11 cellular contexts compared by ENCODE assay signal in the genomic region with DNA sequence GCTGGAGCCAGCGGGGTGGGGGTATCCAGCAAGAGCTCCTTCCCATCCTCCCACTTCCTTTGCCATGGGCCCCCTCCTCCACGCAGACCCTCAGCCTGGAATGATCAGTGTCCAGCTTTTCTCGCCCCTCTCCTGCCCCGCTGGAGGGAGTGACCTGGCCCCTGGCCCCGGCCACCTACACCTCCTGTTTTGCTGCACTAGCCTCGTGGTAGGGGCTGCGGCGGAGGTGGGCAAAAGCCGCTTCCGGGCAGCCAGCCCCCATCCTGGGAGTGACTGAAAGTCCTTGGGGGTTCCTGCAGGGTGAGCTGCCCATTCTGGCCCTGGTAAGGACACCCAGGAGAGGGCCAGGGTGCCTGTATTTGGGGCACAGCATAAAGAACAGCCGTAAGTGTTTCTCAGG.
DNase-seq lines count a peak whose midpoint lies in the region; ATAC-seq, FAIRE-seq and TF ChIP-seq lines count a peak whose summit lies in the region.
"Had no signal": no experiment of that assay in that cellular context is flagged by ENCODE, and none has a peak within 500 bp of the region (broad histone marks: within the 10 kb centered on the region; RNA-seq: fewer than 3 reads in every experiment).

No MANE protein-coding gene starts in this region.

- POLR2A ChIA-PET in OCI-LY7 (lab: Charles Lee) = interaction anchor here (0.6 to 5.6 kb wide), 7 partner anchors 9 to 31 kb away, joined by 3 to 99 read pairs (median 4); no protein-coding TSS in a partner anchor
- POLR2A ChIA-PET in H1 (lab: Charles Lee; ENCODE audit: partially characterized antibody) = interaction anchor here (0.8 to 1.6 kb wide), 4 partner anchors 8 to 30 kb away, joined by 3 to 4 read pairs (median 3); no protein-coding TSS in a partner anchor

- H3K4ac ChIP-seq in H1 (replicated peaks; ENCODE audit: insufficient read length, low read depth, low read length) = no peak overlapping the region
- H3K4ac ChIP-seq in trophoblast cell (ENCODE audit: low read depth, low read length) = no peak overlapping the region

- peak overlapping the region; percentile 41; the same call in 1 of the 2 replicates for H2BK5ac ChIP-seq in H1 (ENCODE audit: low read depth, low read length)
- H2BK5ac ChIP-seq in trophoblast cell (ENCODE audit: low read depth, low read length, poor library complexity) = no peak overlapping the region

- BruUV-seq in OCI-LY7 (replicated peaks; lab: Mats Ljungman, UMichigan) = no TSS peak

- peaks cover 30% of the 10 kb centered on the region for H3F3A ChIP-seq in DOHH2 (ENCODE audit: control insufficient read depth, insufficient read depth)

- H3K4me1 ChIP-seq in DOHH2 (ENCODE audit: control insufficient read depth, low read length) = peaks cover 98% of the 10 kb centered on the region
- H3K4me1 ChIP-seq in OCI-LY7 (ENCODE audit: insufficient read depth, low read length, poor library complexity, severe bottlenecking) = peaks cover 98% of the 10 kb centered on the region
- peaks cover 0 to 54% (median 37%) of the 10 kb centered on the region in 4 experiments; a peak in 6 of 7 replicates for H3K4me1 ChIP-seq in H1 (replicated peaks in 1 of 4; ENCODE audit: control insufficient read depth in 3 of 4, insufficient read depth in 4 of 4, low read length in 3 of 4)
- peaks cover 10 to 23% of the 10 kb centered on the region in 2 experiments for H3K4me1 ChIP-seq in trophoblast cell (ENCODE audit: control insufficient read depth in 1 of 2, insufficient read depth in 2 of 2, low read length in 2 of 2)
- peaks cover 66 to 88% of the 10 kb centered on the region in 2 donors for H3K4me1 ChIP-seq in left lung

- H4K91ac ChIP-seq in H1 (replicated peaks; ENCODE audit: insufficient read length, low read length) (no peak overlapping the region), trophoblast cell (ENCODE audit: low read depth, low read length) (no peak overlapping the region)

- H3K9ac ChIP-seq in H1 (replicated peaks in 1 of 4; ENCODE audit: extremely low read depth in 1 of 4, low read depth in 3 of 4, low read length in 3 of 4) (no peak overlapping the region), trophoblast cell (ENCODE audit: low read length) (no peak overlapping the region)
- H3K9ac ChIP-seq: parathyroid adenoma had no signal

- H3K14ac ChIP-seq in H1 (ENCODE audit: insufficient read length) (no peak overlapping the region), trophoblast cell (ENCODE audit: low read length) (no peak overlapping the region)

- H3K23me2 ChIP-seq in H1 (ENCODE audit: low read depth, low read length) = no peaks in the 10 kb centered on the region

- TF ChIP-seq RAD21 in H1 (IDR thresholded peaks at IDR 0.05 in 1 of 2, conservative IDR thresholded peaks at IDR 0.05 in 1 of 2; ENCODE audit: low read depth in 2 of 2, low read length in 2 of 2) = no peak

- H3K4me3 ChIP-seq in DOHH2 (ENCODE audit: low read length) (peak overlapping the region; percentile 67), OCI-LY7 (ENCODE audit: low read depth, low read length, poor library complexity, severe bottlenecking) (no peak overlapping the region), H1 (ENCODE audit: extremely low read depth in 1 of 4, insufficient read depth in 2 of 4, low read depth in 3 of 4, low read length in 4 of 4) (peak overlapping the region in 1 of 4 experiments; percentile 7; a peak in 1 of 8 replicates), trophoblast cell (ENCODE audit: low read depth, low read length) (no peak overlapping the region), left lung (no peak overlapping the region)

- H2BK20ac ChIP-seq in H1 (ENCODE audit: low read length) = no peak overlapping the region

- peak overlapping the region; percentile 46; the same call in 1 of the 2 replicates for H2BK15ac ChIP-seq in H1 (ENCODE audit: low read length)

- H2BK120ac ChIP-seq in H1 (replicated peaks; ENCODE audit: low read depth, low read length) (no peak overlapping the region), trophoblast cell (ENCODE audit: insufficient read depth, low read length, poor library complexity) (no peak overlapping the region)

- H2BK12ac ChIP-seq in H1 (ENCODE audit: low read depth, low read length) (peak overlapping the region; percentile 60; the same call in 1 of the 2 replicates), trophoblast cell (ENCODE audit: low read length) (peak overlapping the region; percentile 14)

- H3K36me3 ChIP-seq in DOHH2 (ENCODE audit: control insufficient read depth, low read length) = peaks cover 16% of the 10 kb centered on the region
- H3K36me3 ChIP-seq in OCI-LY7 (ENCODE audit: insufficient read depth, low read length) = no peaks in the 10 kb centered on the region
- no peaks in the 10 kb centered on the region for H3K36me3 ChIP-seq in H1 (ENCODE audit: control insufficient read depth in 2 of 4, insufficient read depth in 4 of 4, low read length in 3 of 4)
- peaks cover 0 to 6% of the 10 kb centered on the region in 2 experiments for H3K36me3 ChIP-seq in trophoblast cell (ENCODE audit: control insufficient read depth in 1 of 2, insufficient read depth in 2 of 2, low read length in 2 of 2)
- peaks cover 0 to 8% of the 10 kb centered on the region in 2 donors for H3K36me3 ChIP-seq in left lung

- H3K9me3 ChIP-seq in DOHH2 (ENCODE audit: control insufficient read depth, insufficient read depth, low read length) (no peaks in the 10 kb centered on the region), OCI-LY7 (ENCODE audit: low read length) (no peaks in the 10 kb centered on the region), H1 (ENCODE audit: insufficient read depth in 2 of 2, low read depth in 1 of 2, low read length in 1 of 2) (no peaks in the 10 kb centered on the region), trophoblast cell (ENCODE audit: insufficient read depth, low read depth, low read length) (peaks cover 2% of the 10 kb centered on the region), left lung (no peaks in the 10 kb centered on the region)

- H4K12ac ChIP-seq in trophoblast cell (ENCODE audit: low read depth, low read length) = no peak overlapping the region

- no peak overlapping the region for H2AFZ ChIP-seq in OCI-LY7 (ENCODE audit: low read length)
- no peak overlapping the region for H2AFZ ChIP-seq in H1 (ENCODE audit: low read length)
- H2AFZ ChIP-seq in trophoblast cell (ENCODE audit: insufficient read depth, low read length, poor library complexity) = no peak overlapping the region
- H2AFZ ChIP-seq: parathyroid adenoma had no signal

- peak overlapping the region; percentile 93 for H3K4me2 ChIP-seq in DOHH2 (ENCODE audit: low read length)
- H3K4me2 ChIP-seq in OCI-LY7 (ENCODE audit: low read length) = peak overlapping the region; percentile 74
- H3K4me2 ChIP-seq in H1 (ENCODE audit: insufficient read depth in 1 of 2, low read depth in 2 of 2, low read length in 2 of 2) = peak overlapping the region; percentile 50 to 61; a peak in 3 of 4 replicates
- H3K4me2 ChIP-seq in trophoblast cell (ENCODE audit: low read length) = no peak overlapping the region

- FAIRE-seq in H1 (lab: Jason Lieb, UNC) = no peak

- ATAC-seq in left lung = no peak
- ATAC-seq in GM21381 (IDR thresholded peaks at IDR 0.05; ENCODE audit: unreplicated experiment) = no peak
- no peak for ATAC-seq in HG02759 (IDR thresholded peaks at IDR 0.05; ENCODE audit: unreplicated experiment)

- H4K8ac ChIP-seq in H1 (ENCODE audit: extremely low read depth, insufficient read depth, low read length) (no peak overlapping the region), trophoblast cell (ENCODE audit: low read depth, low read length) (no peak overlapping the region)

- DNase-seq in OCI-LY7 (ENCODE audit: low spot score) = no peak
- DNase-seq in H1 (ENCODE audit: low read depth in 1 of 2, low spot score in 2 of 2) = no peak
- no peak for DNase-seq in trophoblast cell
- DNase-seq in left lung = no peak
- no peak for DNase-seq in NCI-H510A (lab: John Stamatoyannopoulos, UW)
- DNase-seq: central memory CD4-positive, alpha-beta T cell; NCI-H1436 had no signal

- intact Hi-C loops in OCI-LY7 (cut with micrococcal nuclease; ENCODE audit: unreplicated experiment) (no loop called here), left lung (cut with DNase I) (no loop called here)

- no peaks in the 10 kb centered on the region for H3K27me3 ChIP-seq in DOHH2 (ENCODE audit: control insufficient read depth, low read length)
- H3K27me3 ChIP-seq in H1 (replicated peaks in 1 of 4; ENCODE audit: control insufficient read depth in 3 of 4, extremely low read depth in 1 of 4, insufficient read depth in 3 of 4, low read length in 3 of 4) = no peaks in the 10 kb centered on the region
- H3K27me3 ChIP-seq in trophoblast cell (ENCODE audit: insufficient read depth, low read length) = no peaks in the 10 kb centered on the region
- H3K27me3 ChIP-seq in left lung = no peaks in the 10 kb centered on the region

- no peak overlapping the region for H3K23ac ChIP-seq in H1 (ENCODE audit: insufficient read length)
- H3K23ac ChIP-seq in trophoblast cell (ENCODE audit: low read length) = no peak overlapping the region

- H3K27ac ChIP-seq in DOHH2 (ENCODE audit: low read depth, low read length) (peak overlapping the region; percentile 100), OCI-LY7 (ENCODE audit: low read depth, low read length, poor library complexity, severe bottlenecking) (peak overlapping the region; percentile 95), H1 (ENCODE audit: low read depth, low read length) (no peak overlapping the region), trophoblast cell (ENCODE audit: low read depth, low read length) (no peak overlapping the region), left lung (peak overlapping the region in 1 of 2 donors; percentile 29)
- H3K27ac ChIP-seq: parathyroid adenoma had no signal

- no peak for TF ChIP-seq POLR2A in H1 (IDR thresholded peaks at IDR 0.05; ENCODE audit: control extremely low read depth in 1 of 2, low read depth in 2 of 2, low read length in 2 of 2)

- H4K20me1 ChIP-seq in DOHH2 (ENCODE audit: control insufficient read depth, insufficient read depth, low read depth, low read length) = no peaks in the 10 kb centered on the region
- H4K20me1 ChIP-seq in OCI-LY7 (ENCODE audit: insufficient read depth, low read length) = no peaks in the 10 kb centered on the region
- H4K20me1 ChIP-seq in H1 (replicated peaks in 1 of 2; ENCODE audit: control insufficient read depth in 1 of 2, insufficient read depth in 2 of 2, low read length in 2 of 2) = peaks cover 12 to 20% of the 10 kb centered on the region in 2 experiments

- CTCF ChIA-PET in OCI-LY7 (lab: Charles Lee; ENCODE audit: unreplicated experiment) = interaction anchor here (1.0 kb wide), 1 partner anchor 14 kb away, joined by 3 read pairs; no protein-coding TSS in a partner anchor
- CTCF ChIA-PET in H1 (lab: Charles Lee; ENCODE audit: partially characterized antibody) = interaction anchor here (0.8 to 24.6 kb wide), 11 partner anchors 11 to 105 kb away, joined by 3 to 512 read pairs (median 5); no protein-coding TSS in a partner anchor

- H3K9me2 ChIP-seq in DOHH2 (replicated peaks; ENCODE audit: control insufficient read depth, low read length) = no peaks in the 10 kb centered on the region
- no peaks in the 10 kb centered on the region for H3K9me2 ChIP-seq in OCI-LY7 (ENCODE audit: insufficient read depth, low read length)

- H3K79me2 ChIP-seq in DOHH2 (ENCODE audit: control insufficient read depth, low read length) = peaks cover 9% of the 10 kb centered on the region; the same call in 1 of the 2 replicates
- peaks cover 9% of the 10 kb centered on the region; the same call in 1 of the 2 replicates for H3K79me2 ChIP-seq in OCI-LY7 (ENCODE audit: insufficient read depth, low read depth, low read length)
- H3K79me2 ChIP-seq in H1 (ENCODE audit: control insufficient read depth in 1 of 2, insufficient read depth in 2 of 2, low read length in 2 of 2) = peaks cover 0 to 76% of the 10 kb centered on the region in 2 experiments; a peak in 3 of 4 replicates
- H3K79me2 ChIP-seq in trophoblast cell (ENCODE audit: control insufficient read depth, insufficient read depth, low read length, poor library complexity) = peaks cover 2% of the 10 kb centered on the region

- H2AK5ac ChIP-seq in H1 (ENCODE audit: low read depth, low read length) = 0 out of 2 replicates have a peak overlapping the region, but pooled peaks have one; percentile 14
- H2AK5ac ChIP-seq in trophoblast cell (ENCODE audit: low read length) = no peak overlapping the region

- H3K79me1 ChIP-seq in H1 (ENCODE audit: low read depth, low read length) = peaks cover 16% of the 10 kb centered on the region
- H3K79me1 ChIP-seq in trophoblast cell (ENCODE audit: low read length) = no peaks in the 10 kb centered on the region

- no peak overlapping the region for H4K5ac ChIP-seq in H1 (ENCODE audit: insufficient read length, low read depth, low read length)

- no peak for TF ChIP-seq CTCF in DOHH2 (IDR thresholded peaks at IDR 0.05; ENCODE audit: low read depth, low read length, poor library complexity, severe bottlenecking)
- TF ChIP-seq CTCF in OCI-LY7 (conservative IDR thresholded peaks at IDR 0.05; ENCODE audit: low read length) = no peak
- no peak for TF ChIP-seq CTCF in H1 (IDR thresholded peaks at IDR 0.05; ENCODE audit: control extremely low read depth in 1 of 3, insufficient read depth in 1 of 3, low read depth in 1 of 3, low read length in 3 of 3)
- TF ChIP-seq CTCF in left lung (IDR thresholded peaks at IDR 0.05) = no peak

- H3K18ac ChIP-seq in H1 (ENCODE audit: extremely low read depth, low read length) = peak overlapping the region; percentile 81; the same call in 1 of the 2 replicates
- peak overlapping the region; percentile 4 for H3K18ac ChIP-seq in trophoblast cell (ENCODE audit: low read length)

- no peak overlapping the region for H3K56ac ChIP-seq in H1 (replicated peaks; ENCODE audit: insufficient read length, low read depth, low read length)

- WGBS in H1 (ENCODE audit: extremely low coverage in 1 of 2, insufficient coverage in 1 of 2, insufficient read length in 1 of 2, insufficient replicate concordance in 2 of 2, low coverage in 1 of 2, low lambda C conversion rate in 2 of 2, missing lambda C conversion rate in 1 of 2), 2 experiments = 64% methylated on average over 9 of the region's 11 CpGs; no CpG with 5 or more reads in 1 of the 2 experiments
- WGBS in trophoblast cell (ENCODE audit: extremely low coverage, insufficient coverage, insufficient read length) = no CpG with 5 or more reads among the region's 11 CpGs

- no peak for TF ChIP-seq EP300 in H1 (IDR thresholded peaks at IDR 0.05; ENCODE audit: borderline replicate concordance in 1 of 2, low read depth in 2 of 2, low read length in 2 of 2)

Comparison
In these comparisons a context has a peak if more than half of its experiments do, and no peak if none do; other contexts are left out.
1. H3K27ac ChIP-seq: peak in DOHH2 (single experiment) and OCI-LY7 (single experiment); none in H1 (single experiment) and trophoblast cell (single experiment).